Comparison of ENCODE assay signal across 22 cellular contexts in the genomic region with DNA sequence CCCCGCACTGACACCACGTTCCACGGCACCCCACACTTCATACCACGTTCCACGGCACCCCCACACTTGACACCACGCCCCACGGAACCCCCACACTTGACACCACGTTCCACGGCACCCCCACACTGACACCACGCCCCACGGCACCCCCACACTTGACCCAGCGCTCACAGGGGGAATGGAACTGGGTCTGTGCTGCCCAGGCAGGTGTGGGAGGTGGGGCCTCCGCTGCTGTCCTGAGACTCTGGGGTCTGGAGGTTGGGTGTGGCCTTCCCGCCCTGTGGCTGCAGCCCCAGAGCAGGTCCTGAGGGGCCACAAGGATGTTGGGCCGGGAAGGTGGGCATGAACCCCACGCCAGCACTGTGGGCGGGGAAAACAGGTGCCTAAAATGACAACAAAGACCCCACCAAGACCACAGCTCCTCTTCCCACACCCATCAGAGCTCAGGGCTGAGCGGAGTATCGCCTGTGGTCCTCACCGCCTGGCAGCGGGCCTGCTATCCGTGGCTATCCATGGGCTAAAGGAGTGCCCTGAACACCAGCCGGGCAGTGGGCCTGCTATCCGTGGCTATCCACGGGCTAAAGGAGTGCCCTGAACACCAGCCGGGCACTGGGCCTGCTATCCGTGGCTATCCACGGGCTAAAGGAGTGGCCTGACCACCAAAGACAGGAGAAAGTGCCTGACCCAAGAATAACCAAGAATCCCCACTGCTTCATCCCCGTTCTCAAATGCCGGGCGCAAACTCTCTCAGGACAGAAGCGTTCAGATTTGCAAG. TPM values are rescaled to one million over a fixed set of nuclear protein-coding genes. Genes with fewer than 3 reads are reported as not detected.
DNase-seq lines count a peak whose midpoint lies in the region; ATAC-seq and TF ChIP-seq lines count a peak whose summit lies in the region.
"Had no signal": no experiment of that assay in that cellular context is flagged by ENCODE, and none has a peak within 500 bp of the region (broad histone marks: within the 10 kb centered on the region; RNA-seq: fewer than 3 reads in every experiment).

No MANE protein-coding gene starts in this region.

- no peaks in the 10 kb centered on the region for H3K36me3 ChIP-seq in transverse colon

- H3K27ac ChIP-seq in dorsolateral prefrontal cortex (peak overlapping the region in 57 of 59 donors; percentile 38 to 97 (median 91)), transverse colon (peak overlapping the region in 3 of 4 donors; percentile 30 to 41 (median 34))
- H3K27ac ChIP-seq: 22Rv1, BLaER1, VCaP had no signal

- no peaks in the 10 kb centered on the region for H3K9me3 ChIP-seq in transverse colon

- in situ Hi-C loops in transverse colon (cut with MboI; ENCODE audit: low pct_ligation_motif_present in 1 of 4, low pct_unique_long_range_greater_than_20kb in 1 of 4, low sequenced_read_pairs in 3 of 4): no loop called here

- H3K27ac Mint-ChIP-seq in activated T-cell treated with anti-CD3 and anti-CD28 coated beads, Interleukin-2, amount 50 U/mL, for 24 hours: peak overlapping the region; percentile 50
- peak overlapping the region; percentile 72 for H3K27ac Mint-ChIP-seq in osteocyte (ENCODE audit: unreplicated experiment)
- H3K27ac Mint-ChIP-seq in activated CD8-positive, alpha-beta T cell treated with anti-CD3 and anti-CD28 coated beads for 36 hours: no peak overlapping the region
- H3K27ac Mint-ChIP-seq: activated naive CD8-positive, alpha-beta T cell treated with anti-CD3 and anti-CD28 coated beads, Interleukin-2, amount 10 ng/mL, durations not matched to agents 7 days and 5 days; T-helper 1 cell treated with Interleukin-12 subunit alpha and Interleukin-12 subunit beta and Interleukin-4 antibody, amounts not matched to agents 30 μg/mL and 1 μg/mL, for 36 hours had no signal

- H3K9me3 Mint-ChIP-seq in activated T-cell treated with anti-CD3 and anti-CD28 coated beads, Interleukin-2, amount 50 U/mL, for 24 hours: no peaks in the 10 kb centered on the region
- no peaks in the 10 kb centered on the region for H3K9me3 Mint-ChIP-seq in osteocyte (ENCODE audit: unreplicated experiment)
- peaks cover 7% of the 10 kb centered on the region for H3K9me3 Mint-ChIP-seq in activated CD8-positive, alpha-beta T cell treated with anti-CD3 and anti-CD28 coated beads for 36 hours
- H3K9me3 Mint-ChIP-seq: T-helper 1 cell treated with Interleukin-12 subunit alpha and Interleukin-12 subunit beta and Interleukin-4 antibody, amounts not matched to agents 30 μg/mL and 1 μg/mL, for 36 hours had no signal

- H3K4me1 ChIP-seq in transverse colon: peaks cover 0 to 25% (median 6%) of the 10 kb centered on the region in 4 donors

- H3K4me1 Mint-ChIP-seq in activated T-cell treated with anti-CD3 and anti-CD28 coated beads, Interleukin-2, amount 50 U/mL, for 24 hours (ENCODE audit: low read depth): peaks cover 30% of the 10 kb centered on the region
- peaks cover 68% of the 10 kb centered on the region for H3K4me1 Mint-ChIP-seq in osteocyte (ENCODE audit: unreplicated experiment)
- H3K4me1 Mint-ChIP-seq in activated CD8-positive, alpha-beta T cell treated with anti-CD3 and anti-CD28 coated beads for 36 hours (ENCODE audit: low read depth): peaks cover 22% of the 10 kb centered on the region
- H3K4me1 Mint-ChIP-seq: activated naive CD8-positive, alpha-beta T cell treated with anti-CD3 and anti-CD28 coated beads, Interleukin-2, amount 10 ng/mL, durations not matched to agents 7 days and 5 days had no signal

- CTCF ChIA-PET in activated CD8-positive, alpha-beta T cell treated with anti-CD3 and anti-CD28 coated beads for 36 hours (lab: Charles Lee): no interaction called here

- H3K36me3 Mint-ChIP-seq in activated T-cell treated with anti-CD3 and anti-CD28 coated beads, Interleukin-2, amount 50 U/mL, for 24 hours (ENCODE audit: low read depth): peaks cover 47% of the 10 kb centered on the region
- H3K36me3 Mint-ChIP-seq in osteocyte (ENCODE audit: unreplicated experiment): no peaks in the 10 kb centered on the region
- peaks cover 16% of the 10 kb centered on the region for H3K36me3 Mint-ChIP-seq in activated CD8-positive, alpha-beta T cell treated with anti-CD3 and anti-CD28 coated beads for 36 hours (ENCODE audit: low read depth)

- no peak for TF ChIP-seq POLR2A in transverse colon (IDR thresholded peaks at IDR 0.05)

- H3K27me3 Mint-ChIP-seq in activated T-cell treated with anti-CD3 and anti-CD28 coated beads, Interleukin-2, amount 50 U/mL, for 24 hours: no peaks in the 10 kb centered on the region
- H3K27me3 Mint-ChIP-seq in osteocyte (ENCODE audit: unreplicated experiment): no peaks in the 10 kb centered on the region
- no peaks in the 10 kb centered on the region for H3K27me3 Mint-ChIP-seq in activated CD8-positive, alpha-beta T cell treated with anti-CD3 and anti-CD28 coated beads for 36 hours
- H3K27me3 Mint-ChIP-seq: activated naive CD8-positive, alpha-beta T cell treated with anti-CD3 and anti-CD28 coated beads, Interleukin-2, amount 10 ng/mL, durations not matched to agents 7 days and 5 days; stimulated activated naive CD8-positive, alpha-beta T cell treated with anti-CD3 and anti-CD28 coated beads, Interleukin-15, Interleukin-2, amounts not matched to agents 100 ng/mL and 50 ng/mL, for 24 hours had no signal

- no peak for TF ChIP-seq EP300 in transverse colon (IDR thresholded peaks at IDR 0.05; ENCODE audit: low read depth)

- H3K4me3 ChIP-seq in dorsolateral prefrontal cortex (peak overlapping the region in 52 of 59 donors; percentile 0 to 67 (median 43)), transverse colon (no peak overlapping the region)
- H3K4me3 ChIP-seq: BLaER1 had no signal

- TF ChIP-seq CTCF in dorsolateral prefrontal cortex (IDR thresholded peaks at IDR 0.05 in 54 of 56, conservative IDR thresholded peaks at IDR 0.05 in 2 of 56; ENCODE audit: low read depth in 1 of 56, partially characterized antibody in 56 of 56) (no peak), osteocyte (IDR thresholded peaks at IDR 0.05) (no peak), transverse colon (IDR thresholded peaks at IDR 0.05) (no peak)
- TF ChIP-seq CTCF in activated CD8-positive, alpha-beta T cell treated with anti-CD3 and anti-CD28 coated beads for 36 hours (IDR thresholded peaks at IDR 0.05): no peak

- POLR2A ChIA-PET in activated CD8-positive, alpha-beta T cell treated with anti-CD3 and anti-CD28 coated beads for 36 hours (lab: Charles Lee): no interaction called here

- H3K4me3 Mint-ChIP-seq in activated T-cell treated with anti-CD3 and anti-CD28 coated beads, Interleukin-2, amount 50 U/mL, for 24 hours: no peak overlapping the region
- H3K4me3 Mint-ChIP-seq in osteocyte (ENCODE audit: unreplicated experiment): no peak overlapping the region
- H3K4me3 Mint-ChIP-seq in activated CD8-positive, alpha-beta T cell treated with anti-CD3 and anti-CD28 coated beads for 36 hours: no peak overlapping the region
- H3K4me3 Mint-ChIP-seq: activated naive CD8-positive, alpha-beta T cell treated with anti-CD3 and anti-CD28 coated beads, Interleukin-2, amount 10 ng/mL, durations not matched to agents 7 days and 5 days; stimulated activated naive CD8-positive, alpha-beta T cell treated with anti-CD3 and anti-CD28 coated beads, Interleukin-15, Interleukin-2, amounts not matched to agents 100 ng/mL and 50 ng/mL, for 24 hours; T-helper 1 cell treated with Interleukin-12 subunit alpha and Interleukin-12 subunit beta and Interleukin-4 antibody, amounts not matched to agents 30 μg/mL and 1 μg/mL, for 36 hours had no signal

- ATAC-seq in activated CD8-positive, alpha-beta T cell treated with anti-CD3 and anti-CD28 coated beads for 36 hours: no peak
- ATAC-seq: left cardiac atrium had no signal

- H3K27me3 ChIP-seq in dorsolateral prefrontal cortex (no peaks in the 10 kb centered on the region), transverse colon (no peaks in the 10 kb centered on the region)
- H3K27me3 ChIP-seq: BLaER1 had no signal

- no peak for DNase-seq in activated T-cell treated with anti-CD3 and anti-CD28 coated beads, Interleukin-2, amount 50 U/mL, for 24 hours
- no peak for DNase-seq in activated T-cell treated with anti-CD3 and anti-CD28 coated beads for 4 hours
- DNase-seq in dorsolateral prefrontal cortex: no peak
- no peak for DNase-seq in osteocyte (ENCODE audit: extremely low spot score, unreplicated experiment)
- no peak for DNase-seq in transverse colon
- DNase-seq in activated CD8-positive, alpha-beta T cell treated with anti-CD3 and anti-CD28 coated beads for 36 hours: no peak
- DNase-seq in activated CD4-positive, alpha-beta T cell treated with anti-CD3 and anti-CD28 coated beads, Interleukin-2, amount 50 U/mL, for 48 hours: no peak
- DNase-seq in HuH-7 (ENCODE audit: low spot score): no peak
- DNase-seq: activated naive CD8-positive, alpha-beta T cell treated with anti-CD3 and anti-CD28 coated beads, Interleukin-2, amount 10 ng/mL, durations not matched to agents 7 days and 5 days; left cardiac atrium; midbrain; NCI-H1105; NCI-H526; retina; Right ventricle myocardium superior; stimulated activated CD4-positive, alpha-beta T cell treated with anti-CD3 and anti-CD28 coated beads, Interleukin-15, amount 100 ng/mL, for 24 hours had no signal

- 88% methylated on average over 31 of the region's 32 CpGs; no CpG with 5 or more reads in 1 of the 2 donors for WGBS in transverse colon (ENCODE audit: low coverage in 1 of 2), 2 donors

- intact Hi-C loops in dorsolateral prefrontal cortex (cut with DNase I): no loop called here
- intact Hi-C loops in transverse colon (cut with DNase I; ENCODE audit: low total_unique reads): no loop called here
- intact Hi-C loops in activated CD8-positive, alpha-beta T cell treated with anti-CD3 and anti-CD28 coated beads for 36 hours (cut with micrococcal nuclease): loop anchor here (2.0 kb wide), 1 partner anchor 69 kb away; no protein-coding TSS in a partner anchor

RNA-seq across cellular contexts. Expression of a gene that starts 59.9 kb away (rescaled TPM):
- 1 to 10 TPM; 1.0 to 8.3 (median 2.9) TPM for total RNA-seq in dorsolateral prefrontal cortex
- total RNA-seq in osteocyte: 2.4 and 2.9 TPM in 2 replicates
- total RNA-seq in transverse colon: 10 to 100 TPM in 1 of 4 donors, 1 to 10 TPM in 1, under 1 TPM in 1, not detected in 1; 0.41 to 77.4 (median 1.1) TPM
- 1 to 10 TPM; 1.6 to 1.9 TPM for total RNA-seq in activated CD8-positive, alpha-beta T cell treated with anti-CD3 and anti-CD28 coated beads for 36 hours
- total RNA-seq: G401 had no signal

Comparison
In these comparisons a context has a peak if more than half of its experiments do, and no peak if none do; other contexts are left out.
1. H3K4me3 ChIP-seq: peak in dorsolateral prefrontal cortex (52 of 59); none in transverse colon (0 of 4).